In genomic region chr20:46206025-46206424, GRCh38 we compare ENCODE assay signal across 8 cellular contexts.
DNase-seq lines count a peak whose midpoint lies in the region; ATAC-seq, FAIRE-seq and TF ChIP-seq lines count a peak whose summit lies in the region.

No MANE protein-coding gene starts in this region.

- H3K4me1 ChIP-seq in SJCRH30, result peaks cover 3% of the 10 kb centered on the region; the same call in 1 of the 2 replicates

- H3K27ac Mint-ChIP-seq in glutamatergic neuron (ENCODE audit: unreplicated experiment), result peak overlapping the region; percentile 76
- no peak overlapping the region for H3K27ac Mint-ChIP-seq in stimulated activated memory B cell treated with anti-CD40 and anti-IgM and Interleukin-4, amounts not matched to agents 10 μg/mL and 1 μg/mL and 100 μg/mL, for 72 hours

- no peak for TF ChIP-seq CTCF in glutamatergic neuron (IDR thresholded peaks at IDR 0.05; ENCODE audit: partially characterized antibody, unreplicated experiment)

- DNase-seq in H54 (ENCODE audit: insufficient read length, low spot score), result peak; percentile 98
- DNase-seq in SJCRH30, result peak; percentile 25 to 39
- no peak for DNase-seq in glutamatergic neuron
- DNase-seq in NCI-H1930 (lab: John Stamatoyannopoulos, UW), result no peak
- DNase-seq in stimulated activated CD8-positive, alpha-beta memory T cell treated with anti-CD3 and anti-CD28 coated beads, Interleukin-4, amount 100 ng/mL, for 48 hours, result no peak

- no peaks in the 10 kb centered on the region for H3K9me3 ChIP-seq in SJCRH30 (replicated peaks)

- peaks cover 5% of the 10 kb centered on the region for H3K36me3 Mint-ChIP-seq in glutamatergic neuron (ENCODE audit: unreplicated experiment)
- H3K36me3 Mint-ChIP-seq in stimulated activated memory B cell treated with anti-CD40 and anti-IgM and Interleukin-4, amounts not matched to agents 10 μg/mL and 1 μg/mL and 100 μg/mL, for 72 hours, result no peaks in the 10 kb centered on the region

- H3K4me1 Mint-ChIP-seq in glutamatergic neuron (ENCODE audit: low read depth, unreplicated experiment), result peaks cover 36% of the 10 kb centered on the region
- peaks cover 29% of the 10 kb centered on the region for H3K4me1 Mint-ChIP-seq in stimulated activated memory B cell treated with anti-CD40 and anti-IgM and Interleukin-4, amounts not matched to agents 10 μg/mL and 1 μg/mL and 100 μg/mL, for 72 hours

- H3K4me3 ChIP-seq in SJCRH30, result no peak overlapping the region

- H3K36me3 ChIP-seq in SJCRH30, result no peaks in the 10 kb centered on the region

- H3K9me3 Mint-ChIP-seq in glutamatergic neuron (ENCODE audit: unreplicated experiment), result peaks cover 12% of the 10 kb centered on the region
- H3K9me3 Mint-ChIP-seq in stimulated activated memory B cell treated with anti-CD40 and anti-IgM and Interleukin-4, amounts not matched to agents 10 μg/mL and 1 μg/mL and 100 μg/mL, for 72 hours, result no peaks in the 10 kb centered on the region

- H3K27ac ChIP-seq in SJCRH30, result no peak overlapping the region

- FAIRE-seq in H54 (lab: Jason Lieb, UNC), result no peak

- ATAC-seq in stimulated activated memory B cell treated with anti-CD40 and anti-IgM and Interleukin-4, amounts not matched to agents 10 μg/mL and 1 μg/mL and 100 μg/mL, for 72 hours, result peak; percentile 37
- ATAC-seq in GM21737 (IDR thresholded peaks at IDR 0.05; ENCODE audit: unreplicated experiment) (no peak), HG03097 (IDR thresholded peaks at IDR 0.05; ENCODE audit: low FRiP score, unreplicated experiment) (no peak)

- H3K27me3 ChIP-seq in SJCRH30, result peaks cover 28% of the 10 kb centered on the region

- H3K4me3 Mint-ChIP-seq in glutamatergic neuron (ENCODE audit: unreplicated experiment), result no peak overlapping the region
- no peak overlapping the region for H3K4me3 Mint-ChIP-seq in stimulated activated memory B cell treated with anti-CD40 and anti-IgM and Interleukin-4, amounts not matched to agents 10 μg/mL and 1 μg/mL and 100 μg/mL, for 72 hours

- peaks cover 14% of the 10 kb centered on the region for H3K27me3 Mint-ChIP-seq in glutamatergic neuron (ENCODE audit: unreplicated experiment)
- H3K27me3 Mint-ChIP-seq in stimulated activated memory B cell treated with anti-CD40 and anti-IgM and Interleukin-4, amounts not matched to agents 10 μg/mL and 1 μg/mL and 100 μg/mL, for 72 hours, result peaks cover 40% of the 10 kb centered on the region

- no peak for TF ChIP-seq POLR2A in H54 (IDR thresholded peaks at IDR 0.05; ENCODE audit: low read depth, low read length)

Comparison
In these comparisons a context has a peak if more than half of its experiments do, and no peak if none do; other contexts are left out.
1. DNase-seq: peak in H54 (single experiment) and SJCRH30 (2 of 2); none in glutamatergic neuron (single experiment), NCI-H1930 (0 of 2) and stimulated activated CD8-positive, alpha-beta memory T cell treated with anti-CD3 and anti-CD28 coated beads, Interleukin-4, amount 100 ng/mL, for 48 hours (single experiment).